8 cellular contexts compared by ENCODE assay signal in genomic region chr6:106360410-106360988, GRCh38. TPM values are rescaled to one million over a fixed set of nuclear protein-coding genes. Genes with fewer than 3 reads are reported as not detected.
DNase-seq lines count a peak whose midpoint lies in the region; ATAC-seq and TF ChIP-seq lines count a peak whose summit lies in the region.

Gene CRYBG1 (plus strand): TSS chr6:106360717. CDS start chr6:106360909, 192 bp downstream.

- H3K9me3 Mint-ChIP-seq in CD4-positive, CD25-positive, alpha-beta regulatory T cell = peaks cover 0 to 7% (median 0%) of the 10 kb centered on the region in 7 donors

- H3K36me3 ChIP-seq in CD4-positive, CD25-positive, alpha-beta regulatory T cell (ENCODE audit: control insufficient read depth, insufficient read depth, low read length) = no peaks in the 10 kb centered on the region
- H3K36me3 ChIP-seq in ascending aorta (no peaks in the 10 kb centered on the region), gastrocnemius medialis (no peaks in the 10 kb centered on the region)

- H3K27me3 ChIP-seq in CD4-positive, CD25-positive, alpha-beta regulatory T cell (ENCODE audit: control insufficient read depth, insufficient read depth, low read length) = peaks cover 30% of the 10 kb centered on the region
- peaks cover 9% of the 10 kb centered on the region for H3K27me3 ChIP-seq in ascending aorta
- peaks cover 36 to 44% (median 43%) of the 10 kb centered on the region in 3 donors for H3K27me3 ChIP-seq in gastrocnemius medialis

- no peak within 1 kb of the TSS for H3K4me3 ChIP-seq in CD4-positive, CD25-positive, alpha-beta regulatory T cell (ENCODE audit: low read depth, low read length)
- H3K4me3 ChIP-seq in ascending aorta = peak within 1 kb of the TSS; percentile 59 to 61
- peak within 1 kb of the TSS; percentile 6 to 58 (median 45) for H3K4me3 ChIP-seq in gastrocnemius medialis

- ATAC-seq in CD4-positive, CD25-positive, alpha-beta regulatory T cell (ENCODE audit: low read depth in 2 of 2) = peak; percentile 84 to 85
- peak; percentile 65 for ATAC-seq in GM21381 (IDR thresholded peaks at IDR 0.05; ENCODE audit: unreplicated experiment)
- ATAC-seq in gastrocnemius medialis = peak in 1 of 2 donors; percentile 51
- no peak for ATAC-seq in GM18498 (IDR thresholded peaks at IDR 0.05; ENCODE audit: unreplicated experiment)

- in situ Hi-C loops in gastrocnemius medialis (cut with MboI; ENCODE audit: low sequenced_read_pairs in 4 of 4) = no loop called here

- H3K27ac Mint-ChIP-seq in CD4-positive, CD25-positive, alpha-beta regulatory T cell = no peak within 1 kb of the TSS

- no peaks in the 10 kb centered on the region for H3K36me3 Mint-ChIP-seq in CD4-positive, CD25-positive, alpha-beta regulatory T cell

- H3K9me3 ChIP-seq in CD4-positive, CD25-positive, alpha-beta regulatory T cell (ENCODE audit: control insufficient read depth in 2 of 2, low read length in 2 of 2) = no peaks in the 10 kb centered on the region
- H3K9me3 ChIP-seq in ascending aorta = no peaks in the 10 kb centered on the region
- H3K9me3 ChIP-seq in gastrocnemius medialis = no peaks in the 10 kb centered on the region

- no peak for TF ChIP-seq POLR2A in gastrocnemius medialis (IDR thresholded peaks at IDR 0.05)

- peaks cover 0 to 10% (median 8%) of the 10 kb centered on the region in 4 donors for H3K4me1 Mint-ChIP-seq in CD4-positive, CD25-positive, alpha-beta regulatory T cell

- H3K27ac ChIP-seq in CD4-positive, CD25-positive, alpha-beta regulatory T cell (ENCODE audit: insufficient read depth, low read length, poor library complexity, severe bottlenecking) = no peak within 1 kb of the TSS
- H3K27ac ChIP-seq in ascending aorta (no peak within 1 kb of the TSS), gastrocnemius medialis (no peak within 1 kb of the TSS)

- peak; percentile 56 to 70 (median 57) for DNase-seq in CD4-positive, CD25-positive, alpha-beta regulatory T cell
- peak; percentile 58 for DNase-seq in M059J (ENCODE audit: low read depth)
- peak; percentile 47 to 64 (median 54) for DNase-seq in T-helper 2 cell
- DNase-seq in ascending aorta (ENCODE audit: low spot score in 2 of 2) = peak in 1 of 2 donors; percentile 66
- peak in 30 of 51 donors; percentile 1 to 61 (median 9) for DNase-seq in hypothalamus (lab: John Stamatoyannopoulos, UW)
- peak in 1 of 2 donors; percentile 3 for DNase-seq in gastrocnemius medialis

- peaks cover 65% of the 10 kb centered on the region for H3K27me3 Mint-ChIP-seq in CD4-positive, CD25-positive, alpha-beta regulatory T cell

- H3K4me3 Mint-ChIP-seq in CD4-positive, CD25-positive, alpha-beta regulatory T cell = peak within 1 kb of the TSS; percentile 66 to 87 (median 86)

- intact Hi-C loops in ascending aorta (cut with DNase I) = loop anchor here (10.0 kb wide), 1 partner anchor 204 kb away; no protein-coding TSS in a partner anchor
- intact Hi-C loops in gastrocnemius medialis (cut with DNase I; ENCODE audit: low total_unique reads) = no loop called here

- peaks cover 16% of the 10 kb centered on the region for H3K4me1 ChIP-seq in CD4-positive, CD25-positive, alpha-beta regulatory T cell (ENCODE audit: control insufficient read depth, insufficient read depth, low read length, poor library complexity, severe bottlenecking)
- peaks cover 2 to 12% of the 10 kb centered on the region in 2 donors for H3K4me1 ChIP-seq in ascending aorta
- H3K4me1 ChIP-seq in gastrocnemius medialis = peaks cover 0 to 4% of the 10 kb centered on the region in 2 donors

- TF ChIP-seq CTCF in ascending aorta (IDR thresholded peaks at IDR 0.05) (peak; percentile 33 to 63 (median 48)), gastrocnemius medialis (IDR thresholded peaks at IDR 0.05 in 4 of 5, conservative IDR thresholded peaks at IDR 0.05 in 1 of 5) (peak in 4 of 5 experiments; percentile 48 to 73 (median 70))

RNA-seq across cellular contexts. Expression of gene CRYBG1, which starts in this region (rescaled TPM):
- total RNA-seq in CD4-positive, CD25-positive, alpha-beta regulatory T cell = 83.8 TPM
- 10 to 100 TPM; 16.4 to 20.3 (median 18.2) TPM for polyA plus RNA-seq in CD4-positive, CD25-positive, alpha-beta regulatory T cell
- total RNA-seq in M059J (2014; rRNA removed; shearing (Covaris generic)) = 18.9 and 23.7 TPM in 2 replicates
- total RNA-seq in ascending aorta = 6.5 TPM
- total RNA-seq in gastrocnemius medialis = 1 to 10 TPM in 3 of 4 donors, under 1 TPM in 1; 0.98 to 1.5 (median 1.1) TPM
